ENCODE assay signal across 1 cellular context in genomic region chr3:32129832-32130231, GRCh38.
TF ChIP-seq lines count a peak whose summit lies in the region.

No MANE protein-coding gene starts in this region.

TF ChIP-seq in HepG2, 621 proteins besides CTCF, POLR2A, EP300 and RAD21 (continued from another document and continues in another):
- no peak for TF ChIP-seq ZBTB4 (CRISPR knock-in tag; IDR thresholded peaks at IDR 0.05; ENCODE audit: borderline replicate concordance)
- TF ChIP-seq ZNF207 (IDR thresholded peaks at IDR 0.05; ENCODE audit: borderline replicate concordance): no peak
- no peak for TF ChIP-seq PHF20 (CRISPR knock-in tag; IDR thresholded peaks at IDR 0.05)
- peak; percentile 59 for TF ChIP-seq GATAD2A (CRISPR knock-in tag; IDR thresholded peaks at IDR 0.05)
- no peak for TF ChIP-seq ESRRA (CRISPR knock-in tag; IDR thresholded peaks at IDR 0.05; ENCODE audit: low read depth)
- no peak for TF ChIP-seq ZSCAN20 (CRISPR knock-in tag; IDR thresholded peaks at IDR 0.05; ENCODE audit: borderline replicate concordance)
- no peak for TF ChIP-seq ZNF17 (CRISPR knock-in tag; IDR thresholded peaks at IDR 0.05)
- no peak for TF ChIP-seq FOXC1 (CRISPR knock-in tag; IDR thresholded peaks at IDR 0.05; ENCODE audit: borderline replicate concordance)
- no peak for TF ChIP-seq ELF3 (CRISPR knock-in tag; IDR thresholded peaks at IDR 0.05)
- TF ChIP-seq IRF2 (CRISPR knock-in tag; IDR thresholded peaks at IDR 0.05): no peak
- TF ChIP-seq TGIF2 (CRISPR knock-in tag; IDR thresholded peaks at IDR 0.05): peak; percentile 47; the same call in 1 of the 2 replicates
- peak; percentile 34 for TF ChIP-seq PATZ1 (CRISPR knock-in tag; IDR thresholded peaks at IDR 0.05)
- 0 out of 2 replicates have a peak, but pooled peaks have one; percentile 15 for TF ChIP-seq MLX (CRISPR knock-in tag; IDR thresholded peaks at IDR 0.05)
- peak; percentile 20; the same call in 1 of the 2 replicates for TF ChIP-seq ATF1 (CRISPR knock-in tag; IDR thresholded peaks at IDR 0.05)
- 0 out of 2 replicates have a peak, but pooled peaks have one; percentile 37 for TF ChIP-seq TFE3 (CRISPR knock-in tag; IDR thresholded peaks at IDR 0.05)
- TF ChIP-seq SOX13 (IDR thresholded peaks at IDR 0.05): no peak
- peak in 1 of 2 experiments; percentile 66; a peak in 2 of 4 replicates for TF ChIP-seq SOX13 (CRISPR knock-in tag; conservative IDR thresholded peaks at IDR 0.05 in 1 of 2, IDR thresholded peaks at IDR 0.05 in 1 of 2)
- TF ChIP-seq IKZF5 (CRISPR knock-in tag; IDR thresholded peaks at IDR 0.05): peak; percentile 17; the same call in 1 of the 2 replicates
- no peak for TF ChIP-seq PITX1 (CRISPR knock-in tag; IDR thresholded peaks at IDR 0.05)
- TF ChIP-seq TEAD3 (CRISPR knock-in tag; optimal IDR thresholded peaks at IDR 0.05; ENCODE audit: borderline replicate concordance): peak; percentile 61
- no peak for TF ChIP-seq ZNF292 (CRISPR knock-in tag; IDR thresholded peaks at IDR 0.05; ENCODE audit: borderline replicate concordance, low read depth)
- TF ChIP-seq ZKSCAN5 (CRISPR knock-in tag; IDR thresholded peaks at IDR 0.05): peak; percentile 24; the same call in 1 of the 2 replicates
- peak; percentile 27; the same call in 1 of the 2 replicates for TF ChIP-seq HNF4A (CRISPR knock-in tag; IDR thresholded peaks at IDR 0.05)
- TF ChIP-seq CENPT (CRISPR knock-in tag; IDR thresholded peaks at IDR 0.05; ENCODE audit: low read depth): no peak
- no peak for TF ChIP-seq KLF13 (CRISPR knock-in tag; IDR thresholded peaks at IDR 0.05)
- peak; percentile 76 for TF ChIP-seq MAX (IDR thresholded peaks at IDR 0.05)
- TF ChIP-seq ZNF256 (CRISPR knock-in tag; conservative IDR thresholded peaks at IDR 0.05): no peak
- peak; percentile 67 for TF ChIP-seq RARA (CRISPR knock-in tag; IDR thresholded peaks at IDR 0.05)
- TF ChIP-seq ZNF281 (CRISPR knock-in tag; IDR thresholded peaks at IDR 0.05; ENCODE audit: borderline replicate concordance): peak; percentile 53; the same call in 1 of the 2 replicates
- TF ChIP-seq RFX3 (CRISPR knock-in tag; IDR thresholded peaks at IDR 0.05): no peak
- TF ChIP-seq PRPF4 (IDR thresholded peaks at IDR 0.05; ENCODE audit: low read depth, low read length, poor library complexity, severe bottlenecking): no peak
- TF ChIP-seq ZNF121 (CRISPR knock-in tag; IDR thresholded peaks at IDR 0.05): no peak
- TF ChIP-seq KLF11 (CRISPR knock-in tag; IDR thresholded peaks at IDR 0.05): no peak
- peak; percentile 79; the same call in 1 of the 2 replicates for TF ChIP-seq NCOA2 (CRISPR knock-in tag; IDR thresholded peaks at IDR 0.05)
- no peak for TF ChIP-seq IRF9 (CRISPR knock-in tag; IDR thresholded peaks at IDR 0.05; ENCODE audit: borderline replicate concordance)
- TF ChIP-seq ZNF674 (CRISPR knock-in tag; IDR thresholded peaks at IDR 0.05; ENCODE audit: low read depth): no peak
- no peak for TF ChIP-seq RFX5 (IDR thresholded peaks at IDR 0.05; ENCODE audit: low read depth, low read length)
- no peak for TF ChIP-seq SIN3A (IDR thresholded peaks at IDR 0.05; ENCODE audit: borderline replicate concordance, low read depth, low read length)
- TF ChIP-seq MAFF (IDR thresholded peaks at IDR 0.05; ENCODE audit: low read depth, low read length): no peak
- 0 out of 2 replicates have a peak, but pooled peaks have one; percentile 27 for TF ChIP-seq HDAC2 (CRISPR knock-in tag; IDR thresholded peaks at IDR 0.05)
- peak; percentile 47; the same call in 1 of the 2 replicates for TF ChIP-seq TFDP1 (CRISPR knock-in tag; IDR thresholded peaks at IDR 0.05; ENCODE audit: borderline replicate concordance)
- 0 out of 2 replicates have a peak, but pooled peaks have one; percentile 50 for TF ChIP-seq TARDBP (CRISPR knock-in tag; IDR thresholded peaks at IDR 0.05)
- 0 out of 2 replicates have a peak, but pooled peaks have one; percentile 33 for TF ChIP-seq SAP130 (CRISPR knock-in tag; IDR thresholded peaks at IDR 0.05; ENCODE audit: low read depth)
- TF ChIP-seq CAMTA2 (CRISPR knock-in tag; IDR thresholded peaks at IDR 0.05; ENCODE audit: borderline replicate concordance): no peak
- no peak for TF ChIP-seq ZNF75D (CRISPR knock-in tag; IDR thresholded peaks at IDR 0.05; ENCODE audit: borderline replicate concordance)
- TF ChIP-seq SOX5 (CRISPR knock-in tag; IDR thresholded peaks at IDR 0.05; ENCODE audit: borderline replicate concordance): peak; percentile 74; the same call in 1 of the 2 replicates
- peak; percentile 29; the same call in 1 of the 2 replicates for TF ChIP-seq FOXA1 (IDR thresholded peaks at IDR 0.05)
- peak; percentile 77 for TF ChIP-seq FOXA1 (CRISPR knock-in tag; IDR thresholded peaks at IDR 0.05)
- TF ChIP-seq ZNF331 (CRISPR knock-in tag; IDR thresholded peaks at IDR 0.05): peak; percentile 14; the same call in 1 of the 2 replicates
- TF ChIP-seq FOXK2 (IDR thresholded peaks at IDR 0.05): no peak
- no peak for TF ChIP-seq MLXIP (CRISPR knock-in tag; IDR thresholded peaks at IDR 0.05; ENCODE audit: borderline replicate concordance)
- TF ChIP-seq ZBTB7B (CRISPR knock-in tag; IDR thresholded peaks at IDR 0.05): no peak
- no peak for TF ChIP-seq ZC3H4 (CRISPR knock-in tag; IDR thresholded peaks at IDR 0.05; ENCODE audit: borderline replicate concordance)
